In the genomic region with DNA sequence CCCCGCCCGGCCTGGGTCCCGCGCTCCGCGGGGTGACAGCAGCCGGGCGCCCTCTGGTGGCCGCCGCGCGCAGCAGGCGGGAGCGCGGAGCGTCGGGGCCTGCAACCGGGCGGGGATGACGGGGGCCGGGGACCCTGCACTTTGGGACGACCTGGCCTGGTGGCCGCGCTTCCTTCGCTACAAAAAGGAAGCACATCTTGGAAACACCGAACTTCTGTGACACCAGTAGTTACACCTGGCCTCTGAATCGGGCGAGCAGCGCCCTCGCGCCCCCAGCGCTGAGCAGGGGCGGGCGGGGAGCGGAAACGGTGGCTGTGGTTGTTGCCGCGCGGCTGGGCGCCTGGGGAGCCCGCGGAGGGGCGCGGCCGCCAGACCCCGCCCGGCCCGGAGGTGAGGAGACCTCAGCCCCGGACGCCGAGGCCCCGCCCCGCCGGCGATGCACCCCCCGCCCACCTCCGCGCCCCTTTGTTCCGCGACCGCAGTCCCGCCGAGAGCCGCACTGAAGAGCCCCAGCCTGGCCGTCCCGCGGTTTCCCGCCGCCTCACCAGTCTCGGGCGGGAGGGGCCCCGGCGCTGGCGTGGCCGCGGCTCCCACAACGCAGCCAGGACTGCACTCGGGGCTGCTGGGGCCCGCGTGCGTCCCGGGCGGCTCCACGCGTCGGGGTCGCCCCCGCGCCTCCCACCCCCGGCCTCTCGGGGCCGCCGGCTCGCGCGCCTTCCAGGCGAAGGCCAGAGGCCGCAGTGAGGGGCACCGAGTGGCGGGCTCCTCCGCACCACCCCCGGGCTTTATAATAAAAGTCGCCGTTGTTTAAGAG, we compare ENCODE assay signal across 8 cellular contexts. TPM values are rescaled to one million over a fixed set of nuclear protein-coding genes. Genes with fewer than 3 reads are reported as not detected.
DNase-seq lines count a peak whose midpoint lies in the region; ATAC-seq and TF ChIP-seq lines count a peak whose summit lies in the region.

No MANE protein-coding gene starts in this region.

- H3K27ac ChIP-seq in GM23338 (ENCODE audit: low read depth) (peak overlapping the region; percentile 92), right cardiac atrium (ENCODE audit: low read length) (peak overlapping the region; percentile 4)

- no peaks in the 10 kb centered on the region for H3K9me2 ChIP-seq in GM23338 (ENCODE audit: insufficient read depth)

- DNase-seq in GM03348 (ENCODE audit: low spot score) (peak; percentile 94), GM23338 (ENCODE audit: low spot score) (peak; percentile 90), right cardiac atrium (peak; percentile 65 to 90 (median 89)), sciatic nerve (ENCODE audit: low spot score) (peak; percentile 82), cerebellar nuclear complex (lab: John Stamatoyannopoulos, UW) (no peak)

- H3K27me3 ChIP-seq in GM23338 (ENCODE audit: insufficient read depth) = peaks cover 13% of the 10 kb centered on the region
- H3K27me3 ChIP-seq in right cardiac atrium (ENCODE audit: control insufficient read depth, insufficient read depth) = no peaks in the 10 kb centered on the region

- H3K79me2 ChIP-seq in GM23338 (replicated peaks; ENCODE audit: insufficient read depth) = no peaks in the 10 kb centered on the region

- ATAC-seq in GM23338 (peak; percentile 64), SK-N-SH treated with all-trans-retinoic acid at 6 μM for 48 hours (peak; percentile 79), right cardiac atrium (peak; percentile 79 to 83), sciatic nerve (peak; percentile 73)

- H3K4me3 Mint-ChIP-seq in GM23338 = peak overlapping the region; percentile 88; the same call in 2 of the 3 replicates
- H3K4me3 Mint-ChIP-seq in activated naive CD8-positive, alpha-beta T cell = peak overlapping the region; percentile 62

- peak; percentile 36 to 78 for TF ChIP-seq CTCF in GM23338 (conservative IDR thresholded peaks at IDR 0.05; ENCODE audit: low read depth in 2 of 2)
- TF ChIP-seq CTCF in LNCAP (IDR thresholded peaks at IDR 0.05) = peak; percentile 99

- peaks cover 36% of the 10 kb centered on the region for H3K27me3 Mint-ChIP-seq in GM23338 (ENCODE audit: insufficient read depth, low read depth, poor library complexity)
- peaks cover 3% of the 10 kb centered on the region for H3K27me3 Mint-ChIP-seq in activated naive CD8-positive, alpha-beta T cell

- no peak overlapping the region for H3K27ac Mint-ChIP-seq in GM23338
- H3K27ac Mint-ChIP-seq in activated naive CD8-positive, alpha-beta T cell = peak overlapping the region; percentile 66

- intact Hi-C loops in right cardiac atrium (cut with DNase I) (loop anchor here (5.0 to 10.0 kb wide), 3 partner anchors 54 to 76 kb away; partner anchors contain the start of gene H3-3A (in 1 of the 4)), sciatic nerve (cut with DNase I) (loop anchor here (5.0 kb wide), 1 partner anchor 71 kb away; no protein-coding TSS in a partner anchor)

- H3K36me3 Mint-ChIP-seq in GM23338 (ENCODE audit: low read depth) = no peaks in the 10 kb centered on the region
- H3K36me3 Mint-ChIP-seq in activated naive CD8-positive, alpha-beta T cell = no peaks in the 10 kb centered on the region

- no peaks in the 10 kb centered on the region for H3K9me3 ChIP-seq in right cardiac atrium (ENCODE audit: control insufficient read depth, low read length)

- WGBS in right cardiac atrium = under 1% methylated on average over 104 of the region's 104 CpGs

- H3F3A ChIP-seq in GM23338 (replicated peaks; ENCODE audit: low read depth) = 0 out of 2 replicates have a peak, but pooled peaks cover 10% of the 10 kb centered on the region

- peak overlapping the region; percentile 86 for H3K4me3 ChIP-seq in GM23338
- peak overlapping the region; percentile 75 for H3K4me3 ChIP-seq in right cardiac atrium (ENCODE audit: low read length)

- H3K4me2 ChIP-seq in GM23338 = peak overlapping the region; percentile 94

- H3K4me1 ChIP-seq in GM23338 (ENCODE audit: insufficient read depth) (peaks cover 40% of the 10 kb centered on the region), right cardiac atrium (ENCODE audit: control insufficient read depth, insufficient read depth, low read length) (no peaks in the 10 kb centered on the region)

- peak overlapping the region; percentile 95; the same call in 1 of the 2 replicates for H2AFZ ChIP-seq in GM23338

- no peaks in the 10 kb centered on the region for H3K36me3 ChIP-seq in GM23338 (ENCODE audit: insufficient read depth)

- no peaks in the 10 kb centered on the region for H3K9me3 Mint-ChIP-seq in GM23338
- no peaks in the 10 kb centered on the region for H3K9me3 Mint-ChIP-seq in activated naive CD8-positive, alpha-beta T cell (ENCODE audit: low read depth)

- H3K4me1 Mint-ChIP-seq in GM23338 = peaks cover 47% of the 10 kb centered on the region
- H3K4me1 Mint-ChIP-seq in activated naive CD8-positive, alpha-beta T cell (ENCODE audit: low read depth) = peaks cover 22% of the 10 kb centered on the region

- H4K20me1 ChIP-seq in GM23338 (replicated peaks; ENCODE audit: insufficient read depth) = no peaks in the 10 kb centered on the region

TF ChIP-seq in GM23338, 12 proteins besides CTCF, POLR2A, EP300 and RAD21:
- no peak for TF ChIP-seq NANOG (IDR thresholded peaks at IDR 0.05; ENCODE audit: borderline replicate concordance)
- no peak for TF ChIP-seq JUNB (IDR thresholded peaks at IDR 0.05; ENCODE audit: unreplicated experiment)
- TF ChIP-seq POLR2AphosphoS5 (IDR thresholded peaks at IDR 0.05; ENCODE audit: low read depth) = peak; percentile 78
- TF ChIP-seq EZH2 (IDR thresholded peaks at IDR 0.05; ENCODE audit: low read depth, unreplicated experiment) = no peak
- no peak for TF ChIP-seq STAT1 (IDR thresholded peaks at IDR 0.05; ENCODE audit: unreplicated experiment)
- TF ChIP-seq ZNF331 (CRISPR knock-in tag; IDR thresholded peaks at IDR 0.05; ENCODE audit: low read depth) = 0 out of 2 replicates have a peak, but pooled peaks have one; percentile 10
- no peak for TF ChIP-seq CREB1 (CRISPR knock-in tag; IDR thresholded peaks at IDR 0.05; ENCODE audit: low read depth)
TF ChIP-seq in GM23338: peak in this region for 2.

TF ChIP-seq in SK-N-SH treated with all-trans-retinoic acid at 6 μM for 48 hours, 23 proteins besides CTCF, POLR2A, EP300 and RAD21:
- TF ChIP-seq TCF4 (CRISPR knock-in tag; IDR thresholded peaks at IDR 0.05; ENCODE audit: borderline replicate concordance) = no peak
- 0 out of 2 replicates have a peak, but pooled peaks have one; percentile 13 for TF ChIP-seq TSHZ2 (CRISPR knock-in tag; IDR thresholded peaks at IDR 0.05)

RNA-seq across cellular contexts. Expression of gene H3-3A, which starts 59.3 kb away (rescaled TPM):
- total RNA-seq in GM23338 (2014; rRNA removed; shearing (Covaris generic)) = 913 and 938 TPM in 2 replicates
- polyA plus RNA-seq in GM23338 (2016; fragmentation: Nextera tagmentation; extraction: Ambion mirVana) (2,407 and 2,643 TPM in 2 replicates), right cardiac atrium (557 TPM)
- total RNA-seq in right cardiac atrium (100 to 1,000 TPM; 304 to 344 (median 328) TPM), sciatic nerve (314 TPM)

Comparison
In these comparisons a context has a peak if more than half of its experiments do, and no peak if none do; other contexts are left out.
1. DNase-seq: peak in GM03348 (single experiment), GM23338 (single experiment), right cardiac atrium (3 of 3) and sciatic nerve (single experiment); none in cerebellar nuclear complex (0 of 2).
2. Peak in every context shown above with its lines, with median percentiles within 50 percentile points of each other: ATAC-seq.